ENCODE assay signal across 8 cellular contexts in the genomic region with DNA sequence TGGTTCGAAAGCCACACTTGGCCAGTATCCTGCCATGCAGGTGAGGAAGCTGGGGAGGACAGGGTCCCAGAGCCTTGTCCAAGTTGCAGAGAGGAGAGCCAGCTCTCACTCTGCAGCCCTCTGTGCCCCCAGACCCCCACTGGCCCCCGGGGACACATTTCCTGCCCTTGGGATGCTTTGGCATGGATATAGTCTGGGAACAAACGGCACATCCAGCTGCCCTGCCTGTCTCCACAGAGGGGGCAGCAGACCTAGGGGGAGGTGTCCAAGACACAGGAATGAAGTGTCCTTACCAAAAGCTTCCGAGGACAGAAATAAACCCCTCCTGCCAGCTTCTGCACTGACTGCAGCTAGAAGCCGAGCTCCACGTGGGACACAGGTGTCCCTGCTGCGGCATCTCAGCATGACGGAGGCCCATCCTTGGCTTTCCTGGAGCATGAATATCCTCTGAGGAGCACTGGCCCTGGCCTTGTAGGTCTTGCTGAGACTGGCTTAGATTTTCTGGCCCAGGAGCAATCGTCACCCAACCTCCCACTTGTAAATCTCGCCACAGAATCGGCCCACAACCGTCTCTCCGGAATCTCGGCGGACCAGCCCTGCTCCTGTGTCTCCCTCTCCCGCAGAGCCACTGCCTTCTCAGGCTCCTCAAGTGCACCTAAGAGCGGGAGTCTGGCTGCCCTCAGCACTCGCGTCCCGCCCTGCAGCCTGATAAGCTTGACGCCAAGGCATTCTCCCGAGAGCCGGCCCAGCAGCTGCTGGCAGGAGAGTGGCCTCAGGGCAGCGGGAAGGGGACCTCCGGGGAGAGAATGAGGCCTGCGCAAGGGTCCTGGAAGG. TPM values are rescaled to one million over a fixed set of nuclear protein-coding genes. Genes with fewer than 3 reads are reported as not detected.
DNase-seq lines count a peak whose midpoint lies in the region; ATAC-seq, FAIRE-seq and TF ChIP-seq lines count a peak whose summit lies in the region.

No MANE protein-coding gene starts in this region.

- intact Hi-C loops in K562 (cut with micrococcal nuclease), result loop anchor here (5.0 kb wide), 1 partner anchor 41 kb away; a partner anchor contains a TSS

- H3K79me2 ChIP-seq in K562 (ENCODE audit: control insufficient read depth, insufficient read depth, low read length), result peaks cover 66% of the 10 kb centered on the region

- peaks cover 27% of the 10 kb centered on the region; the same call in 2 of the 3 replicates for H3K36me3 ChIP-seq in K562 (ENCODE audit: control insufficient read depth, insufficient read depth, low read length)

- no peaks in the 10 kb centered on the region for H3K9me3 ChIP-seq in K562 (replicated peaks; ENCODE audit: control insufficient read depth, insufficient read depth, low read depth, low read length)

- no peak for TF ChIP-seq CTCF in K562 (IDR thresholded peaks at IDR 0.05 in 2 of 3, conservative IDR thresholded peaks at IDR 0.05 in 1 of 3; ENCODE audit: insufficient read depth in 2 of 3, low read depth in 1 of 3, low read length in 3 of 3)

- TF ChIP-seq POLR2A in K562 (conservative IDR thresholded peaks at IDR 0.05), result no peak

- BruUV-seq in K562 (replicated peaks; lab: Mats Ljungman, UMichigan), result TSS peak; percentile 72

- H2AFZ ChIP-seq in K562 (ENCODE audit: low read depth, low read length), result peak overlapping the region; percentile 90

- no peaks in the 10 kb centered on the region for H3K27me3 ChIP-seq in K562 (ENCODE audit: control insufficient read depth in 2 of 2, insufficient read depth in 2 of 2, low read length in 2 of 2)

- H3K4me2 ChIP-seq in K562 (ENCODE audit: insufficient read depth, low read length), result peak overlapping the region; percentile 81

- ATAC-seq in K562 (peak; percentile 52), HG02678 (IDR thresholded peaks at IDR 0.05; ENCODE audit: unreplicated experiment) (no peak), GM18909 (IDR thresholded peaks at IDR 0.05; ENCODE audit: poor library complexity, unreplicated experiment) (no peak)

- POLR2A ChIA-PET in K562 (lab: Yijun Ruan, JAX), result interaction anchor here (0.6 to 1.4 kb wide), 9 partner anchors 10 to 1175 kb away, joined by 3 to 5 read pairs (median 3); a partner anchor contains a TSS

- H3K9ac ChIP-seq in K562 (ENCODE audit: insufficient read depth in 1 of 2, low read depth in 2 of 2, low read length in 2 of 2), result peak overlapping the region; percentile 86 to 95

- TF ChIP-seq EP300 in K562 (IDR thresholded peaks at IDR 0.05; ENCODE audit: low read length), result no peak

- FAIRE-seq in K562 (lab: Jason Lieb, UNC), result peak; percentile 75

- peak overlapping the region; percentile 68 for H3K4me3 ChIP-seq in K562

- DNase-seq in NOMO-1 treated with DMSO at 0.1 percent for 48 hours (lab: John Stamatoyannopoulos, UW; ENCODE audit: unreplicated experiment), result peak; percentile 31
- DNase-seq in NOMO-1 (lab: John Stamatoyannopoulos, UW; ENCODE audit: unreplicated experiment in 2 of 2), result no peak
- DNase-seq in NCI-H69 (lab: John Stamatoyannopoulos, UW), result peak; percentile 75
- DNase-seq in K562 (ENCODE audit: extremely low read depth in 1 of 4, low spot score in 3 of 4), result peak in 2 of 4 experiments; percentile 43 to 72
- peak; percentile 56 for DNase-seq in iris pigment epithelial cell (ENCODE audit: low read depth)
- peak; percentile 47 for DNase-seq in stimulated activated CD8-positive, alpha-beta memory T cell treated with anti-CD3 and anti-CD28 coated beads, Interleukin-4, amount 100 ng/mL, for 48 hours

- H3K27ac ChIP-seq in K562 (ENCODE audit: extremely low read depth, low read depth, low read length), result peak overlapping the region; percentile 98

- peaks cover 27 to 83% of the 10 kb centered on the region in 2 experiments for H3K4me1 ChIP-seq in K562 (replicated peaks in 1 of 2; ENCODE audit: control insufficient read depth in 2 of 2, insufficient read depth in 2 of 2, low read length in 2 of 2)

- H4K20me1 ChIP-seq in K562 (replicated peaks; ENCODE audit: control insufficient read depth, insufficient read depth, low read length), result peaks cover 15% of the 10 kb centered on the region

- TF ChIP-seq RAD21 in K562 (CRISPR knock-in tag; conservative IDR thresholded peaks at IDR 0.05 in 1 of 2, IDR thresholded peaks at IDR 0.05 in 1 of 2), result no peak

- in situ Hi-C loops in K562 (cut with MboI), result no loop called here

- peaks cover 13% of the 10 kb centered on the region for H3K9me1 ChIP-seq in K562 (ENCODE audit: control insufficient read depth, insufficient read depth, low read length)

- CTCF ChIA-PET in K562 (lab: Yijun Ruan, JAX; ENCODE audit: low intra/inter-chr PET ratio), result no interaction called here

- WGBS in K562 (ENCODE audit: insufficient coverage, low coverage, missing lambda C conversion rate), result 5% methylated on average over 25 of the region's 26 CpGs

RNA-seq across cellular contexts. Expression of a gene that starts 1.1 kb away (rescaled TPM):
- 95.0 and 335 TPM in 2 replicates for total RNA-seq in K562 (2011; cell fraction: chromatin; rRNA removed; ENCODE audit: low replicate concordance)
- 221 and 227 TPM in 2 replicates for total RNA-seq in K562 (2011; cell fraction: nucleolus; rRNA removed)
- 99.2 and 108 TPM in 2 replicates for total RNA-seq in K562 (2011; cell fraction: nucleoplasm; rRNA removed)
- total RNA-seq in K562 (2014; rRNA removed), result 63.2 and 81.8 TPM in 2 replicates
- total RNA-seq in K562 (2014; rRNA removed; fragmentation: Illumina TruSeq; extraction: Trizol), result 4.2 and 4.3 TPM in 2 replicates
- 26.1 and 28.1 TPM in 2 replicates for total RNA-seq in K562 (2015; rRNA removed; fragmentation: Illumina TruSeq; extraction: Trizol)
- 105 and 111 TPM in 2 replicates for total RNA-seq in K562 (2021)
- polyA plus RNA-seq in K562 (2011; rRNA removed), result 14.2 and 20.5 TPM in 2 replicates
- polyA plus RNA-seq in K562 (2011; cell fraction: cytosol; rRNA removed), result 20.0 and 89.6 TPM in 2 replicates
- 120 and 194 TPM in 2 replicates for polyA plus RNA-seq in K562 (2011; cell fraction: nucleus; rRNA removed)
- 43.4 and 45.5 TPM in 2 replicates for polyA plus RNA-seq in K562 (2012)
- polyA plus RNA-seq in K562 (2014; fragmentation: Illumina TruSeq; extraction: Trizol), result 4.9 and 23.2 TPM in 2 replicates
- polyA plus RNA-seq in K562 (2014; fragmentation: Nextera tagmentation; extraction: Ambion mirVana), result under 1 TPM; 0.62 to 0.77 TPM
- polyA plus RNA-seq in K562 (2014; rRNA removed), result 50.2 and 52.3 TPM in 2 replicates
- polyA minus RNA-seq in K562 (2011; rRNA and poly(A)+ RNA removed), result 5.4 and 12.8 TPM in 2 replicates
- polyA minus RNA-seq in K562 (2011; cell fraction: cytosol; rRNA and poly(A)+ RNA removed), result 69.7 and 71.5 TPM in 2 replicates
- 29.7 and 35.1 TPM in 2 replicates for polyA minus RNA-seq in K562 (2011; cell fraction: nucleus; rRNA and poly(A)+ RNA removed)

RNA-seq across cellular contexts. Expression of a gene that starts 33.8 kb away (rescaled TPM):
- 0.18 and 0.79 TPM in 2 replicates for total RNA-seq in K562 (2011; cell fraction: chromatin; rRNA removed; ENCODE audit: low replicate concordance)
- 0.66 and 1.3 TPM in 2 replicates for total RNA-seq in K562 (2011; cell fraction: nucleolus; rRNA removed)
- 0.29 and 0.53 TPM in 2 replicates for total RNA-seq in K562 (2011; cell fraction: nucleoplasm; rRNA removed)
- total RNA-seq in K562 (2014; rRNA removed), result 0.41 and 0.45 TPM in 2 replicates
- total RNA-seq in K562 (2014; rRNA removed; fragmentation: Illumina TruSeq; extraction: Trizol), result not detected in 2 replicates
- 0.08 TPM in 1 of 2 replicates, not detected in the other for total RNA-seq in K562 (2015; rRNA removed; fragmentation: Illumina TruSeq; extraction: Trizol)
- total RNA-seq in K562 (2021), result 0.18 and 0.42 TPM in 2 replicates
- polyA plus RNA-seq in K562 (2011; rRNA removed), result 0.09 and 0.17 TPM in 2 replicates
- 0.07 and 1.2 TPM in 2 replicates for polyA plus RNA-seq in K562 (2011; cell fraction: cytosol; rRNA removed)
- polyA plus RNA-seq in K562 (2011; cell fraction: nucleus; rRNA removed), result 0.20 and 2.2 TPM in 2 replicates
- polyA plus RNA-seq in K562 (2012), result 0.09 and 0.14 TPM in 2 replicates
- 0.07 TPM in 1 of 2 replicates, not detected in the other for polyA plus RNA-seq in K562 (2014; fragmentation: Illumina TruSeq; extraction: Trizol)
- not detected for polyA plus RNA-seq in K562 (2014; fragmentation: Nextera tagmentation; extraction: Ambion mirVana)
- polyA plus RNA-seq in K562 (2014; rRNA removed), result 0.15 and 0.24 TPM in 2 replicates
- not detected in 2 replicates for polyA minus RNA-seq in K562 (2011; rRNA and poly(A)+ RNA removed)
- not detected in 2 replicates for polyA minus RNA-seq in K562 (2011; cell fraction: cytosol; rRNA and poly(A)+ RNA removed)
- polyA minus RNA-seq in K562 (2011; cell fraction: nucleus; rRNA and poly(A)+ RNA removed), result 0.27 TPM in 1 of 2 replicates, not detected in the other

RNA-seq across cellular contexts. Expression of a gene that starts 40.4 kb away (rescaled TPM):
- total RNA-seq in K562 (2011; cell fraction: chromatin; rRNA removed; ENCODE audit: low replicate concordance), result 3.1 and 8.5 TPM in 2 replicates
- 8.4 and 8.8 TPM in 2 replicates for total RNA-seq in K562 (2011; cell fraction: nucleolus; rRNA removed)
- total RNA-seq in K562 (2011; cell fraction: nucleoplasm; rRNA removed), result 5.0 TPM in 2 replicates
- total RNA-seq in K562 (2014; rRNA removed) (2.6 and 3.1 TPM in 2 replicates), K562 (2014; rRNA removed; fragmentation: Illumina TruSeq; extraction: Trizol) (0.47 and 0.48 TPM in 2 replicates), K562 (2015; rRNA removed; fragmentation: Illumina TruSeq; extraction: Trizol) (1.2 and 1.3 TPM in 2 replicates), K562 (2021) (2.0 and 3.0 TPM in 2 replicates)
- polyA plus RNA-seq in K562 (2011; rRNA removed) (1.3 and 1.7 TPM in 2 replicates), K562 (2014; fragmentation: Illumina TruSeq; extraction: Trizol) (0.24 and 1.1 TPM in 2 replicates), K562 (2014; fragmentation: Nextera tagmentation; extraction: Ambion mirVana) (not detected), K562 (2014; rRNA removed) (3.2 and 3.7 TPM in 2 replicates)
- polyA plus RNA-seq in K562 (2011; cell fraction: cytosol; rRNA removed), result 2.0 and 4.5 TPM in 2 replicates
- 6.2 and 8.3 TPM in 2 replicates for polyA plus RNA-seq in K562 (2011; cell fraction: nucleus; rRNA removed)
- 1.7 and 7.2 TPM in 2 replicates for polyA plus RNA-seq in K562 (2012)
- polyA minus RNA-seq in K562 (2011; rRNA and poly(A)+ RNA removed), result 0.39 and 0.51 TPM in 2 replicates
- 1.3 TPM in 1 of 2 replicates, not detected in the other for polyA minus RNA-seq in K562 (2011; cell fraction: cytosol; rRNA and poly(A)+ RNA removed)
- 6.5 and 8.1 TPM in 2 replicates for polyA minus RNA-seq in K562 (2011; cell fraction: nucleus; rRNA and poly(A)+ RNA removed)

RNA-seq across cellular contexts. Expression of a gene that starts 43.4 kb away (rescaled TPM):
- 51.8 and 208 TPM in 2 replicates for total RNA-seq in K562 (2011; cell fraction: chromatin; rRNA removed; ENCODE audit: low replicate concordance)
- 193 and 220 TPM in 2 replicates for total RNA-seq in K562 (2011; cell fraction: nucleolus; rRNA removed)
- total RNA-seq in K562 (2011; cell fraction: nucleoplasm; rRNA removed), result 84.0 and 92.9 TPM in 2 replicates
- total RNA-seq in K562 (2014; rRNA removed) (30.7 and 36.1 TPM in 2 replicates), K562 (2014; rRNA removed; fragmentation: Illumina TruSeq; extraction: Trizol) (2.3 and 3.4 TPM in 2 replicates), K562 (2015; rRNA removed; fragmentation: Illumina TruSeq; extraction: Trizol) (14.1 and 14.3 TPM in 2 replicates), K562 (2021) (43.7 and 49.6 TPM in 2 replicates)
- polyA plus RNA-seq in K562 (2011; rRNA removed) (11.2 and 19.4 TPM in 2 replicates), K562 (2014; fragmentation: Illumina TruSeq; extraction: Trizol) (11.7 and 21.9 TPM in 2 replicates), K562 (2014; fragmentation: Nextera tagmentation; extraction: Ambion mirVana) (1 to 10 TPM in 1 of 2 experiments, under 1 TPM in 1; 0.20 to 2.5 TPM), K562 (2014; rRNA removed) (42.1 and 42.3 TPM in 2 replicates)
- polyA plus RNA-seq in K562 (2011; cell fraction: cytosol; rRNA removed), result 15.7 and 51.3 TPM in 2 replicates
- polyA plus RNA-seq in K562 (2011; cell fraction: nucleus; rRNA removed), result 84.7 and 175 TPM in 2 replicates
- polyA plus RNA-seq in K562 (2012), result 22.2 and 33.3 TPM in 2 replicates
- polyA minus RNA-seq in K562 (2011; rRNA and poly(A)+ RNA removed), result 9.6 and 17.9 TPM in 2 replicates
- 11.2 and 15.5 TPM in 2 replicates for polyA minus RNA-seq in K562 (2011; cell fraction: cytosol; rRNA and poly(A)+ RNA removed)
- 33.2 and 44.4 TPM in 2 replicates for polyA minus RNA-seq in K562 (2011; cell fraction: nucleus; rRNA and poly(A)+ RNA removed)

Comparison
In these comparisons a context has a peak if more than half of its experiments do, and no peak if none do; other contexts are left out.
1. DNase-seq: peak in NOMO-1 treated with DMSO at 0.1 percent for 48 hours (single experiment), NCI-H69 (single experiment), iris pigment epithelial cell (single experiment) and stimulated activated CD8-positive, alpha-beta memory T cell treated with anti-CD3 and anti-CD28 coated beads, Interleukin-4, amount 100 ng/mL, for 48 hours (single experiment); none in NOMO-1 (0 of 2).